In genomic region chr2:201158111-201158929, GRCh38 we compare ENCODE assay signal across 8 cellular contexts. TPM values are rescaled to one million over a fixed set of nuclear protein-coding genes. Genes with fewer than 3 reads are reported as not detected.
DNase-seq lines count a peak whose midpoint lies in the region; ATAC-seq, FAIRE-seq and TF ChIP-seq lines count a peak whose summit lies in the region.

No MANE protein-coding gene starts in this region.

- peak; percentile 56 for DNase-seq in AG09319 (ENCODE audit: extremely low read depth, low read depth)
- DNase-seq in GM12892 (ENCODE audit: insufficient read length): no peak
- DNase-seq in NCI-H1105 treated with DMSO at 0.1 percent for 48 hours (lab: John Stamatoyannopoulos, UW): peak; percentile 46
- peak; percentile 83 for DNase-seq in cerebellar cortex (ENCODE audit: low spot score)
- DNase-seq in kidney tubule cell (ENCODE audit: low spot score): peak; percentile 75
- peak; percentile 9 to 26 for DNase-seq in stimulated activated CD8-positive, alpha-beta memory T cell treated with anti-CD3 and anti-CD28 coated beads, Interleukin-2, amount 100 ng/mL, for 1 hour (ENCODE audit: low read depth in 2 of 2)

- no peak for TF ChIP-seq POLR2A in GM12892 (IDR thresholded peaks at IDR 0.05; ENCODE audit: low read depth, low read length)

- H3K36me3 Mint-ChIP-seq in T-helper 1 cell treated with Interleukin-12 subunit alpha and Interleukin-12 subunit beta and Interleukin-4 antibody, amounts not matched to agents 30 μg/mL and 1 μg/mL, for 36 hours (ENCODE audit: low read depth): peaks cover 54% of the 10 kb centered on the region

- no peaks in the 10 kb centered on the region for H3K9me3 Mint-ChIP-seq in T-helper 1 cell treated with Interleukin-12 subunit alpha and Interleukin-12 subunit beta and Interleukin-4 antibody, amounts not matched to agents 30 μg/mL and 1 μg/mL, for 36 hours

- peak overlapping the region; percentile 22 for H3K4me3 Mint-ChIP-seq in T-helper 1 cell treated with Interleukin-12 subunit alpha and Interleukin-12 subunit beta and Interleukin-4 antibody, amounts not matched to agents 30 μg/mL and 1 μg/mL, for 36 hours

- peaks cover 33% of the 10 kb centered on the region for H3K4me1 Mint-ChIP-seq in T-helper 1 cell treated with Interleukin-12 subunit alpha and Interleukin-12 subunit beta and Interleukin-4 antibody, amounts not matched to agents 30 μg/mL and 1 μg/mL, for 36 hours (ENCODE audit: low read depth)

- H3K27me3 Mint-ChIP-seq in T-helper 1 cell treated with Interleukin-12 subunit alpha and Interleukin-12 subunit beta and Interleukin-4 antibody, amounts not matched to agents 30 μg/mL and 1 μg/mL, for 36 hours (ENCODE audit: low read depth): no peaks in the 10 kb centered on the region

- FAIRE-seq in GM12892 (lab: Jason Lieb, UNC): peak; percentile 67

- TF ChIP-seq CTCF in AG09319 (IDR thresholded peaks at IDR 0.05; ENCODE audit: low read depth, low read length): peak; percentile 71

- peak overlapping the region; percentile 78 for H3K27ac Mint-ChIP-seq in T-helper 1 cell treated with Interleukin-12 subunit alpha and Interleukin-12 subunit beta and Interleukin-4 antibody, amounts not matched to agents 30 μg/mL and 1 μg/mL, for 36 hours

- peak; percentile 93 for ATAC-seq in HG02798 (IDR thresholded peaks at IDR 0.05; ENCODE audit: poor library complexity, unreplicated experiment)

RNA-seq across cellular contexts. Expression of gene CASP10, which starts 24.6 kb away (rescaled TPM):
- polyA plus RNA-seq in GM12892 (2012; ENCODE audit: missing spikeins): 7.7 TPM

RNA-seq across cellular contexts. Expression of gene CFLAR, which starts 42.4 kb away (rescaled TPM):
- polyA plus RNA-seq in GM12892 (2012; ENCODE audit: missing spikeins): 246 TPM
